12 cellular contexts compared by ENCODE assay signal in genomic region chr6:169962604-169963469, GRCh38.
DNase-seq lines count a peak whose midpoint lies in the region; ATAC-seq and TF ChIP-seq lines count a peak whose summit lies in the region.
"Had no signal": no experiment of that assay in that cellular context is flagged by ENCODE, and none has a peak within 500 bp of the region (broad histone marks: within the 10 kb centered on the region; RNA-seq: fewer than 3 reads in every experiment).

No MANE protein-coding gene starts in this region.

- TF ChIP-seq CTCF in heart right ventricle (IDR thresholded peaks at IDR 0.05) (no peak), nephron progenitor cell (IDR thresholded peaks at IDR 0.05) (no peak), RWPE1 (conservative IDR thresholded peaks at IDR 0.05; ENCODE audit: low read depth) (no peak)

- H3K4me1 ChIP-seq in heart right ventricle, result peaks cover 0 to 29% (median 9%) of the 10 kb centered on the region in 9 donors
- no peaks in the 10 kb centered on the region for H3K4me1 ChIP-seq in right cardiac atrium (ENCODE audit: control insufficient read depth, insufficient read depth, low read length)

- ATAC-seq in heart right ventricle (peak in 3 of 8 donors; percentile 3 to 12 (median 10)), right cardiac atrium (no peak), HG02852 (IDR thresholded peaks at IDR 0.05; ENCODE audit: unreplicated experiment) (no peak), HG03520 (IDR thresholded peaks at IDR 0.05; ENCODE audit: unreplicated experiment) (no peak)
- no peak for ATAC-seq in activated naive CD8-positive, alpha-beta T cell treated with anti-CD3 and anti-CD28 coated beads, Interleukin-2, amount 10 ng/mL, durations not matched to agents 7 days and 5 days (ENCODE audit: low read depth)

- WGBS in heart right ventricle, 2 donors, result 90 to 91% methylated on average over 44 of the region's 44 CpGs
- WGBS in right cardiac atrium, result 93% methylated on average over 44 of the region's 44 CpGs

- H3K36me3 Mint-ChIP-seq in activated naive CD8-positive, alpha-beta T cell treated with anti-CD3 and anti-CD28 coated beads, Interleukin-2, amount 10 ng/mL, durations not matched to agents 7 days and 5 days, result no peaks in the 10 kb centered on the region
- peaks cover 22% of the 10 kb centered on the region for H3K36me3 Mint-ChIP-seq in nephron progenitor cell (ENCODE audit: low read depth)

- POLR2A ChIA-PET in activated naive CD8-positive, alpha-beta T cell treated with anti-CD3 and anti-CD28 coated beads, Interleukin-2, amount 10 ng/mL, durations not matched to agents 7 days and 5 days (lab: Charles Lee), result no interaction called here
- POLR2A ChIA-PET in RWPE1 (lab: Yijun Ruan, JAX; ENCODE audit: low non-redundant PET), result no interaction called here

- H3K27me3 ChIP-seq in heart right ventricle, result peaks cover 0 to 26% (median 11%) of the 10 kb centered on the region in 7 donors
- no peaks in the 10 kb centered on the region for H3K27me3 ChIP-seq in right cardiac atrium (ENCODE audit: control insufficient read depth, insufficient read depth)

- DNase-seq in heart right ventricle (no peak), right cardiac atrium (no peak), nephron progenitor cell (no peak), ureter (ENCODE audit: low spot score) (peak; percentile 40), RWPE1 (ENCODE audit: low spot score) (no peak)
- DNase-seq in activated naive CD8-positive, alpha-beta T cell treated with anti-CD3 and anti-CD28 coated beads, Interleukin-2, amount 10 ng/mL, durations not matched to agents 7 days and 5 days, result no peak
- DNase-seq: GF-D8, RPMI8226, transverse colon had no signal

- H3K4me3 ChIP-seq in heart right ventricle (peak overlapping the region in 9 of 10 donors; percentile 54 to 69 (median 64)), right cardiac atrium (ENCODE audit: low read length) (no peak overlapping the region)

- H3K9me3 ChIP-seq in heart right ventricle, result no peaks in the 10 kb centered on the region
- no peaks in the 10 kb centered on the region for H3K9me3 ChIP-seq in right cardiac atrium (ENCODE audit: control insufficient read depth, low read length)
- H3K9me3 ChIP-seq: transverse colon had no signal

- H3K27ac ChIP-seq in heart right ventricle (peak overlapping the region in 8 of 10 donors; percentile 51 to 85 (median 76)), right cardiac atrium (ENCODE audit: low read length) (no peak overlapping the region), RWPE1 (no peak overlapping the region)

- intact Hi-C loops in heart right ventricle (cut with DNase I) (loop anchor here in 9 of 10 donors (5.0 to 10.0 kb wide), 6 partner anchors 128 to 562 kb away; partner anchors contain the start of gene DLL1 (in 6 of the 9)), right cardiac atrium (cut with DNase I) (loop anchor here in 1 of 4 donors (10.0 kb wide), 2 partner anchors 332 to 552 kb away; partner anchors contain the start of gene DLL1)

- CTCF ChIA-PET in RWPE1 (lab: Yijun Ruan, JAX), result no interaction called here

- peak overlapping the region; percentile 55 for H3K4me3 Mint-ChIP-seq in activated naive CD8-positive, alpha-beta T cell treated with anti-CD3 and anti-CD28 coated beads, Interleukin-2, amount 10 ng/mL, durations not matched to agents 7 days and 5 days
- peak overlapping the region; percentile 68 for H3K4me3 Mint-ChIP-seq in nephron progenitor cell

- peaks cover 16% of the 10 kb centered on the region for H3K4me1 Mint-ChIP-seq in activated naive CD8-positive, alpha-beta T cell treated with anti-CD3 and anti-CD28 coated beads, Interleukin-2, amount 10 ng/mL, durations not matched to agents 7 days and 5 days
- peaks cover 56% of the 10 kb centered on the region for H3K4me1 Mint-ChIP-seq in nephron progenitor cell

- no peaks in the 10 kb centered on the region for H3K36me3 ChIP-seq in heart right ventricle
- H3K36me3 ChIP-seq: transverse colon had no signal

- H3K27ac Mint-ChIP-seq in activated naive CD8-positive, alpha-beta T cell treated with anti-CD3 and anti-CD28 coated beads, Interleukin-2, amount 10 ng/mL, durations not matched to agents 7 days and 5 days, result no peak overlapping the region
- H3K27ac Mint-ChIP-seq in nephron progenitor cell, result no peak overlapping the region
- H3K27ac Mint-ChIP-seq: dendritic cell treated with granulocyte-macrophage colony-stimulating factor and Interleukin-4, amounts not matched to agents 40 ng/mL and 50 ng/mL, for 4 days had no signal

- no peaks in the 10 kb centered on the region for H3K9me3 Mint-ChIP-seq in activated naive CD8-positive, alpha-beta T cell treated with anti-CD3 and anti-CD28 coated beads, Interleukin-2, amount 10 ng/mL, durations not matched to agents 7 days and 5 days
- peaks cover 13% of the 10 kb centered on the region for H3K9me3 Mint-ChIP-seq in nephron progenitor cell
- H3K9me3 Mint-ChIP-seq: dendritic cell treated with granulocyte-macrophage colony-stimulating factor and Interleukin-4, amounts not matched to agents 40 ng/mL and 50 ng/mL, for 4 days had no signal

- H3K27me3 Mint-ChIP-seq in activated naive CD8-positive, alpha-beta T cell treated with anti-CD3 and anti-CD28 coated beads, Interleukin-2, amount 10 ng/mL, durations not matched to agents 7 days and 5 days, result peaks cover 19% of the 10 kb centered on the region
- peaks cover 26% of the 10 kb centered on the region for H3K27me3 Mint-ChIP-seq in nephron progenitor cell (ENCODE audit: low read depth, poor library complexity)

Comparison
In these comparisons a context has a peak if more than half of its experiments do, and no peak if none do; other contexts are left out.
1. H3K27ac ChIP-seq: peak in heart right ventricle (8 of 10); none in right cardiac atrium (single experiment) and RWPE1 (single experiment).